In the genomic region with DNA sequence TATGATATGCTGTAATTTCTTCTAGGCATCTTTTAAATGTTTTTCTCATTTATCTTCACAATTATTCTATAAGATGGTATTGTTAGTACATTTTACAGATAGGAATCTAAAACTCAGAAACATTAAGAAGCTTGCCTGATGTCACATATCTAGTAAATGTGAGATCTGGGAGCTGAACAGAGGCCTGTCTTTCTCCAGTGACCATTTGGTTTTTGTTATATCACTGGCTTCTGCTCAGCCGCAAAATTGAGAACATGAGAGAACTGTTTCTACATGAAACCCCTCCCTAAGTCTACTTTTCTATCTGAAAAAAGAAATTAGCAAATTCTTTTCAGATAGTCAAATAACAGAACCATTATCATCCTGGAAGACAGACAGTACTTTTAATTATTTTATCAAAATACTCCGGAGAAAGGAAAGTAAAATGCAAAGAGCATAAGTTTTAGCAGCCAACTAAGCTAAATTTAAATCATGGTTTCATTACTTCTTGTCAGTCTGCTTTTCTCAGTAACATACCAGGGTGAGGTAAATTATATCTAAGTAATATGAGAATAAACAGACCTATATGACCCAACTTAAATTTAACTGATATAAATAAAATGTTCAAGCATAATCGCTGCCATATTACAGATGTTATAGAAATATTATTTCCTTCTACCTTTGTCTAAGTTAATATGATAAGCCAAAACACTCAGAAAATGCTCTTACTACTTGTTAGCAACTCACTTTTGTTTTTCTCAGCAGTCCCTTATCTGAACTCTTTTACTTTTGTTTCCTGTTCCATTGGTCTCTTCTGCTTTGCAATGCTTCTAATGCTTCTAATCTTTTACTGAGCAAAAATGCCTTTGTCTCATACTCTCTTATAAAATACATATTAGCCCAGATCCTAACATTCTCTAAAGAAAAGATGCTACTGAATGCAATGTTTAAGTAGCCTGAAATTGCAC, we compare ENCODE assay signal across 9 cellular contexts.
DNase-seq lines count a peak whose midpoint lies in the region; ATAC-seq, FAIRE-seq and TF ChIP-seq lines count a peak whose summit lies in the region.
"Had no signal": no experiment of that assay in that cellular context is flagged by ENCODE, and none has a peak within 500 bp of the region (broad histone marks: within the 10 kb centered on the region; RNA-seq: fewer than 3 reads in every experiment).

No MANE protein-coding gene starts in this region.

- ATAC-seq in GM19035 (IDR thresholded peaks at IDR 0.05; ENCODE audit: unreplicated experiment) = peak; percentile 25
- ATAC-seq in body of pancreas = no peak

- H3K36me3 ChIP-seq in esophagus squamous epithelium (no peaks in the 10 kb centered on the region), small intestine (ENCODE audit: control insufficient read depth in 2 of 2, insufficient read depth in 2 of 2, low read length in 2 of 2) (no peaks in the 10 kb centered on the region), body of pancreas (replicated peaks in 1 of 2; ENCODE audit: insufficient read depth in 1 of 2, low read depth in 2 of 2) (no peaks in the 10 kb centered on the region)
- H3K36me3 ChIP-seq: WERI-Rb-1 had no signal

- peak overlapping the region; percentile 44 to 76 (median 76) for H3K27ac ChIP-seq in esophagus squamous epithelium
- peak overlapping the region; percentile 8 to 64 for H3K27ac ChIP-seq in small intestine (ENCODE audit: low read depth in 1 of 2, low read length in 1 of 2)
- peak overlapping the region in 2 of 4 donors; percentile 4 to 59 for H3K27ac ChIP-seq in body of pancreas
- H3K27ac ChIP-seq: WERI-Rb-1 had no signal

- no peak for TF ChIP-seq POLR2A in NB4 (IDR thresholded peaks at IDR 0.05; ENCODE audit: extremely low read depth, insufficient read length)
- no peak for TF ChIP-seq POLR2A in esophagus squamous epithelium (IDR thresholded peaks at IDR 0.05)
- no peak for TF ChIP-seq POLR2A in body of pancreas (IDR thresholded peaks at IDR 0.05)

- no peak for FAIRE-seq in small intestine (lab: Jason Lieb, UNC)

- intact Hi-C loops in esophagus squamous epithelium (cut with DNase I) = no loop called here
- intact Hi-C loops in body of pancreas (cut with DNase I) = no loop called here

- TF ChIP-seq CTCF in NB4 (IDR thresholded peaks at IDR 0.05; ENCODE audit: low read depth, low read length) = no peak
- TF ChIP-seq CTCF in esophagus squamous epithelium (IDR thresholded peaks at IDR 0.05) = no peak
- no peak for TF ChIP-seq CTCF in body of pancreas (IDR thresholded peaks at IDR 0.05)

- H3K4me1 ChIP-seq in esophagus squamous epithelium (peaks cover 0 to 50% (median 5%) of the 10 kb centered on the region in 3 donors), small intestine (ENCODE audit: control insufficient read depth in 2 of 2, insufficient read depth in 1 of 2, low read depth in 1 of 2, low read length in 1 of 2) (no peaks in the 10 kb centered on the region), body of pancreas (peaks cover 17% of the 10 kb centered on the region)

- no peaks in the 10 kb centered on the region for H3K27me3 ChIP-seq in esophagus squamous epithelium
- no peaks in the 10 kb centered on the region for H3K27me3 ChIP-seq in small intestine (ENCODE audit: control insufficient read depth in 2 of 2, insufficient read depth in 2 of 2, low read length in 2 of 2)
- no peaks in the 10 kb centered on the region for H3K27me3 ChIP-seq in body of pancreas

- DNase-seq in NB4 (ENCODE audit: low read depth) = peak; percentile 53
- DNase-seq in esophagus squamous epithelium (lab: John Stamatoyannopoulos, UW) = no peak
- DNase-seq in small intestine = peak; percentile 39
- DNase-seq in RKO (ENCODE audit: low spot score) = no peak
- no peak for DNase-seq in body of pancreas
- DNase-seq in central memory CD4-positive, alpha-beta T cell = no peak
- no peak for DNase-seq in NK-92 treated with Interleukin-12 subunit alpha and Interleukin-12 subunit beta, amount 100 ng/mL, for 24 hours (lab: John Stamatoyannopoulos, UW)
- DNase-seq: WERI-Rb-1 had no signal

- H3K4me3 ChIP-seq in NB4 (ENCODE audit: low read depth, low read length) (peak overlapping the region; percentile 42), esophagus squamous epithelium (peak overlapping the region in 3 of 4 donors; percentile 2 to 45 (median 20)), small intestine (ENCODE audit: low read depth in 1 of 2, low read length in 2 of 2) (no peak overlapping the region), body of pancreas (no peak overlapping the region)

- 48 to 58% methylated on average over 3 of the region's 3 CpGs for WGBS in esophagus squamous epithelium, 2 donors
- WGBS in small intestine, 3 donors = 32 to 42% (median 39%) methylated on average over 3 of the region's 3 CpGs
- 55 to 85% methylated on average over 3 of the region's 3 CpGs for WGBS in body of pancreas, 2 donors

- H3K9me3 ChIP-seq in esophagus squamous epithelium = no peaks in the 10 kb centered on the region
- no peaks in the 10 kb centered on the region for H3K9me3 ChIP-seq in small intestine (ENCODE audit: control insufficient read depth, low read depth)
- H3K9me3 ChIP-seq in body of pancreas = no peaks in the 10 kb centered on the region

Comparison
In these comparisons a context has a peak if more than half of its experiments do, and no peak if none do; other contexts are left out.
1. DNase-seq: peak in NB4 (single experiment) and small intestine (single experiment); none in esophagus squamous epithelium (single experiment), RKO (single experiment), body of pancreas (0 of 4), central memory CD4-positive, alpha-beta T cell (single experiment) and NK-92 treated with Interleukin-12 subunit alpha and Interleukin-12 subunit beta, amount 100 ng/mL, for 24 hours (single experiment).
2. H3K4me3 ChIP-seq: peak in NB4 (single experiment) and esophagus squamous epithelium (3 of 4); none in small intestine (0 of 2) and body of pancreas (0 of 2).